Comparison of ENCODE assay signal across 2 cellular contexts in the genomic region with DNA sequence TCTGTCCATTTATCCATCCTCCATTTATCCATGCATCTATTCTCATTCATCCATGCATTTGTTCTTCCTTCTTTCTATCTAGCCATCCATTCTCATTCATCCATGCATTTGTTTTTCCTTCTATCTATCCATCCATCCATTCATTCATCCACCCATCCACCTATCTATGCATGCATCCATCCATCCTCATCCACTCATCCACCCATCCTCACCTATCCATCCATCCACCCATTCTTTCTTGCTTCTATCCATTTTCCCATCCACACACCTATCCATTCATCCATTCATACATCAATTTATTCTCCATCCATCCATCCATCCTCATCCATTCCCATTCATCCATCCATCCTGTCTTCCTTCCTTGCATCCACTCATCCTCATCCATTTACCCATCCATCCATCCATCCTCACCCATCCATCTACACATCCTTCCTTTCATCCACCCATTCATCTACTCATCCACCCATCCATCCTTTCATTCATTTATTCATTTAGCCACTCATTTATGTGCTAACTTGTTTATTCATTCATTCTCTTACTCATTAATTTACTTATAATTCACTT.
TF ChIP-seq lines count a peak whose summit lies in the region.

No MANE protein-coding gene starts in this region.

TF ChIP-seq in HEK293, 187 proteins besides CTCF, POLR2A, EP300 and RAD21:
- TF ChIP-seq ZNF473 (tag by site-specific recombination; IDR thresholded peaks at IDR 0.05) (0 out of 2 replicates have a peak, but pooled peaks have one; percentile 33), ZBTB17 (tag by site-specific recombination; IDR thresholded peaks at IDR 0.05) (peak; percentile 92), ZNF707 (tag by site-specific recombination; IDR thresholded peaks at IDR 0.05) (no peak), ZNF366 (tag by site-specific recombination; conservative IDR thresholded peaks at IDR 0.05) (peak; percentile 97)
- TF ChIP-seq, protein P1, sequence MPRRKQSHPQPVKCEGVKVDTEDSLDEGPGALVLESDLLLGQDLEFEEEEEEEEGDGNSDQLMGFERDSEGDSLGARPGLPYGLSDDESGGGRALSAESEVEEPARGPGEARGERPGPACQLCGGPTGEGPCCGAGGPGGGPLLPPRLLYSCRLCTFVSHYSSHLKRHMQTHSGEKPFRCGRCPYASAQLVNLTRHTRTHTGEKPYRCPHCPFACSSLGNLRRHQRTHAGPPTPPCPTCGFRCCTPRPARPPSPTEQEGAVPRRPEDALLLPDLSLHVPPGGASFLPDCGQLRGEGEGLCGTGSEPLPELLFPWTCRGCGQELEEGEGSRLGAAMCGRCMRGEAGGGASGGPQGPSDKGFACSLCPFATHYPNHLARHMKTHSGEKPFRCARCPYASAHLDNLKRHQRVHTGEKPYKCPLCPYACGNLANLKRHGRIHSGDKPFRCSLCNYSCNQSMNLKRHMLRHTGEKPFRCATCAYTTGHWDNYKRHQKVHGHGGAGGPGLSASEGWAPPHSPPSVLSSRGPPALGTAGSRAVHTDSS (tag by site-specific recombination; IDR thresholded peaks at IDR 0.05), result no peak
TF ChIP-seq in HEK293: peak in this region for 3.

TF ChIP-seq in K562, 482 proteins besides CTCF, POLR2A, EP300 and RAD21:
- TF ChIP-seq NFYB (IDR thresholded peaks at IDR 0.05; ENCODE audit: extremely low read depth, insufficient read length), result no peak
- TF ChIP-seq ZNF589 (CRISPR knock-in tag; IDR thresholded peaks at IDR 0.05; ENCODE audit: low read depth), result no peak
- TF ChIP-seq KLF10 (CRISPR knock-in tag; IDR thresholded peaks at IDR 0.05), result no peak
- no peak for TF ChIP-seq ZNF431 (CRISPR knock-in tag; IDR thresholded peaks at IDR 0.05)
- TF ChIP-seq EHMT2 (IDR thresholded peaks at IDR 0.05), result 0 out of 2 replicates have a peak, but pooled peaks have one; percentile 23
- TF ChIP-seq OTX1 (CRISPR knock-in tag; IDR thresholded peaks at IDR 0.05), result peak; percentile 56; the same call in 1 of the 2 replicates
- TF ChIP-seq CBX8 (IDR thresholded peaks at IDR 0.05; ENCODE audit: borderline replicate concordance, extremely low read depth, low read depth, low read length, poor library complexity, severe bottlenecking), result no peak
- no peak for TF ChIP-seq TBP (optimal IDR thresholded peaks at IDR 0.05; ENCODE audit: low read depth, low read length)
- TF ChIP-seq, protein P2, sequence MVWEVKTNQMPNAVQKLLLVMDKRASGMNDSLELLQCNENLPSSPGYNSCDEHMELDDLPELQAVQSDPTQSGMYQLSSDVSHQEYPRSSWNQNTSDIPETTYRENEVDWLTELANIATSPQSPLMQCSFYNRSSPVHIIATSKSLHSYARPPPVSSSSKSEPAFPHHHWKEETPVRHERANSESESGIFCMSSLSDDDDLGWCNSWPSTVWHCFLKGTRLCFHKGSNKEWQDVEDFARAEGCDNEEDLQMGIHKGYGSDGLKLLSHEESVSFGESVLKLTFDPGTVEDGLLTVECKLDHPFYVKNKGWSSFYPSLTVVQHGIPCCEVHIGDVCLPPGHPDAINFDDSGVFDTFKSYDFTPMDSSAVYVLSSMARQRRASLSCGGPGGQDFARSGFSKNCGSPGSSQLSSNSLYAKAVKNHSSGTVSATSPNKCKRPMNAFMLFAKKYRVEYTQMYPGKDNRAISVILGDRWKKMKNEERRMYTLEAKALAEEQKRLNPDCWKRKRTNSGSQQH (CRISPR knock-in tag; IDR thresholded peaks at IDR 0.05), result 0 out of 2 replicates have a peak, but pooled peaks have one; percentile 13
- TF ChIP-seq SNIP1 (IDR thresholded peaks at IDR 0.05; ENCODE audit: low read depth), result no peak
- TF ChIP-seq, protein P3, sequence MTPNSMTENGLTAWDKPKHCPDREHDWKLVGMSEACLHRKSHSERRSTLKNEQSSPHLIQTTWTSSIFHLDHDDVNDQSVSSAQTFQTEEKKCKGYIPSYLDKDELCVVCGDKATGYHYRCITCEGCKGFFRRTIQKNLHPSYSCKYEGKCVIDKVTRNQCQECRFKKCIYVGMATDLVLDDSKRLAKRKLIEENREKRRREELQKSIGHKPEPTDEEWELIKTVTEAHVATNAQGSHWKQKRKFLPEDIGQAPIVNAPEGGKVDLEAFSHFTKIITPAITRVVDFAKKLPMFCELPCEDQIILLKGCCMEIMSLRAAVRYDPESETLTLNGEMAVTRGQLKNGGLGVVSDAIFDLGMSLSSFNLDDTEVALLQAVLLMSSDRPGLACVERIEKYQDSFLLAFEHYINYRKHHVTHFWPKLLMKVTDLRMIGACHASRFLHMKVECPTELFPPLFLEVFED (CRISPR knock-in tag; conservative IDR thresholded peaks at IDR 0.05), result 0 out of 2 replicates have a peak, but pooled peaks have one; percentile 51
